ENCODE assay signal across 8 cellular contexts in the genomic region with DNA sequence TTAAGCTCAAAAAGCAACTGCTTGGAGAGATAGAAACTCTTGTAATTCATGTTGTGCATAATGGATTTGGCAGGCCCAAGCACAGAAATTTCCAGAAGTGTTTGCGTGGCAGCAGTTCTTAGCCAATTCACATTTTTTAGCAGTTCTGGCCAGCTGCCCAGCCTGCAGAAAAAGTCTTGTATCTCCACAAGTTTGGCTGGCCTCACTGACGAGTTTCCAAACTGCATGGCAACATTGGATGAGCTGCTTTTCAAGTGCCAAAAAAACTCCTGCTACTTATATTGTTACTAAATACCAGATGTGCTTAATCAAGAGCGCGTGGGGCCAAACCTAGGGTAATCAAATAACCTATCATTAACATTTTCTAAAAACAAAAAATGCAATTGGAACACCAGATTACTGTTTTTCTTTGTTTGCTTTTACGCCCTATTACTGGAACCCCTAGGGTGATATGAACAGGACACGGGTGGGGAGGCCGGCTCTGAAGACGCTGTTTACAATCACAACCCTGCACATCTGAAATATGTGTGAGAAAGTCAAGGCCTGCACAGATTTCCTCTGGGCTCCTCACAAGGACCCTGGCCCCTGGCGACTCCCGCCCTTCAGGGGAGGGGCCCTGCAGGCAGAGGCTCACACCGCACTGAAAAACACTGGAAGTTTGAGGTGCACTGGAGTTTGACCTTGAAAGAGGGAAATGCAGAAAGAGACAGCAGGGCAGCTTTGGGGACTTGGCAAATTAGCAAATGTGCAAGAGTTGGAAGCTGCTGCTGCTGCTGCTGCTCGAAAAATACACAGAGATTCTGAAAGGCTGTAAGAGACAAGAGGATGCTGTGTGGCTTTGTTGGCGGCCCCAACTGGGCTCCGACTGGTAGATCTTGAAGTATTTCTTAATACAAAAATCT. TPM values are rescaled to one million over a fixed set of nuclear protein-coding genes. Genes with fewer than 3 reads are reported as not detected.
DNase-seq lines count a peak whose midpoint lies in the region; ATAC-seq and TF ChIP-seq lines count a peak whose summit lies in the region.

No MANE protein-coding gene starts in this region.

- H3K4me1 Mint-ChIP-seq in activated T-cell treated with anti-CD3 and anti-CD28 coated beads, Interleukin-2, amount 50 U/mL, for 72 hours (ENCODE audit: low read depth): peaks cover 8% of the 10 kb centered on the region
- H3K4me1 Mint-ChIP-seq in endothelial cell (ENCODE audit: unreplicated experiment): peaks cover 53% of the 10 kb centered on the region

- H3K27me3 ChIP-seq in cardiac muscle cell (no peaks in the 10 kb centered on the region), rectal smooth muscle tissue (ENCODE audit: control insufficient read depth, insufficient read depth, low read length) (no peaks in the 10 kb centered on the region)

- ATAC-seq in SK-N-SH treated with all-trans-retinoic acid at 6 μM for 48 hours (peak; percentile 72), HG03342 (IDR thresholded peaks at IDR 0.05; ENCODE audit: unreplicated experiment) (no peak), GM18505 (IDR thresholded peaks at IDR 0.05; ENCODE audit: unreplicated experiment) (no peak)
- no peak for ATAC-seq in activated T-cell treated with anti-CD3 and anti-CD28 coated beads, Interleukin-2, amount 50 U/mL, for 72 hours (replicated peaks in 1 of 2)

- H3K36me3 ChIP-seq in cardiac muscle cell: no peaks in the 10 kb centered on the region
- H3K36me3 ChIP-seq in rectal smooth muscle tissue (ENCODE audit: control insufficient read depth, insufficient read depth, low read length): no peaks in the 10 kb centered on the region

- in situ Hi-C loops in G401 (cut with HindIII; ENCODE audit: low sequenced_read_pairs): no loop called here

- peaks cover 79% of the 10 kb centered on the region for H3K4me1 ChIP-seq in cardiac muscle cell (ENCODE audit: low read depth)
- H3K4me1 ChIP-seq in rectal smooth muscle tissue (ENCODE audit: control insufficient read depth, insufficient read depth, low read length): peaks cover 91% of the 10 kb centered on the region

- H3K27ac Mint-ChIP-seq in activated T-cell treated with anti-CD3 and anti-CD28 coated beads, Interleukin-2, amount 50 U/mL, for 72 hours: no peak overlapping the region
- no peak overlapping the region for H3K27ac Mint-ChIP-seq in endothelial cell (ENCODE audit: unreplicated experiment)

- TF ChIP-seq POLR2A in GM18505 (IDR thresholded peaks at IDR 0.05; ENCODE audit: borderline replicate concordance, extremely low read depth, insufficient read depth, insufficient read length): no peak

- H3K9me3 ChIP-seq in cardiac muscle cell (ENCODE audit: low read depth): no peaks in the 10 kb centered on the region

- peaks cover 7% of the 10 kb centered on the region for H3K27me3 Mint-ChIP-seq in activated T-cell treated with anti-CD3 and anti-CD28 coated beads, Interleukin-2, amount 50 U/mL, for 72 hours (ENCODE audit: low read depth)
- peaks cover 6% of the 10 kb centered on the region for H3K27me3 Mint-ChIP-seq in endothelial cell (ENCODE audit: unreplicated experiment)

- no peaks in the 10 kb centered on the region for H3K36me3 Mint-ChIP-seq in activated T-cell treated with anti-CD3 and anti-CD28 coated beads, Interleukin-2, amount 50 U/mL, for 72 hours (ENCODE audit: insufficient read depth in 2 of 2)
- no peaks in the 10 kb centered on the region for H3K36me3 Mint-ChIP-seq in endothelial cell (ENCODE audit: low read depth, unreplicated experiment)

- H3K27ac ChIP-seq in cardiac muscle cell: peak overlapping the region; percentile 59
- H3K27ac ChIP-seq in rectal smooth muscle tissue (ENCODE audit: low read depth, low read length): peak overlapping the region; percentile 98

- no peak for TF ChIP-seq CTCF in cardiac muscle cell (IDR thresholded peaks at IDR 0.05; ENCODE audit: low read depth, low read length)
- no peak for TF ChIP-seq CTCF in endothelial cell (IDR thresholded peaks at IDR 0.05; ENCODE audit: unreplicated experiment)

- H3K9ac ChIP-seq in rectal smooth muscle tissue (ENCODE audit: low read length): no peak overlapping the region

- H3K9me3 Mint-ChIP-seq in activated T-cell treated with anti-CD3 and anti-CD28 coated beads, Interleukin-2, amount 50 U/mL, for 72 hours: no peaks in the 10 kb centered on the region
- H3K9me3 Mint-ChIP-seq in endothelial cell (ENCODE audit: unreplicated experiment): no peaks in the 10 kb centered on the region

- H3K4me3 Mint-ChIP-seq in activated T-cell treated with anti-CD3 and anti-CD28 coated beads, Interleukin-2, amount 50 U/mL, for 72 hours: no peak overlapping the region
- H3K4me3 Mint-ChIP-seq in endothelial cell (ENCODE audit: unreplicated experiment): no peak overlapping the region

- DNase-seq in G401 (ENCODE audit: low spot score) (peak; percentile 46), cardiac muscle cell (ENCODE audit: low read depth in 1 of 2, low spot score in 1 of 2) (peak; percentile 35 to 100), endothelial cell (ENCODE audit: low spot score) (no peak)
- DNase-seq in activated T-cell treated with anti-CD3 and anti-CD28 coated beads, Interleukin-2, amount 50 U/mL, for 72 hours: no peak

- no peak overlapping the region for H3K4me3 ChIP-seq in cardiac muscle cell
- H3K4me3 ChIP-seq in rectal smooth muscle tissue (ENCODE audit: low read length): no peak overlapping the region

TF ChIP-seq in SK-N-SH treated with all-trans-retinoic acid at 6 μM for 48 hours, 23 proteins besides CTCF, POLR2A, EP300 and RAD21:
- TF ChIP-seq, protein P1, sequence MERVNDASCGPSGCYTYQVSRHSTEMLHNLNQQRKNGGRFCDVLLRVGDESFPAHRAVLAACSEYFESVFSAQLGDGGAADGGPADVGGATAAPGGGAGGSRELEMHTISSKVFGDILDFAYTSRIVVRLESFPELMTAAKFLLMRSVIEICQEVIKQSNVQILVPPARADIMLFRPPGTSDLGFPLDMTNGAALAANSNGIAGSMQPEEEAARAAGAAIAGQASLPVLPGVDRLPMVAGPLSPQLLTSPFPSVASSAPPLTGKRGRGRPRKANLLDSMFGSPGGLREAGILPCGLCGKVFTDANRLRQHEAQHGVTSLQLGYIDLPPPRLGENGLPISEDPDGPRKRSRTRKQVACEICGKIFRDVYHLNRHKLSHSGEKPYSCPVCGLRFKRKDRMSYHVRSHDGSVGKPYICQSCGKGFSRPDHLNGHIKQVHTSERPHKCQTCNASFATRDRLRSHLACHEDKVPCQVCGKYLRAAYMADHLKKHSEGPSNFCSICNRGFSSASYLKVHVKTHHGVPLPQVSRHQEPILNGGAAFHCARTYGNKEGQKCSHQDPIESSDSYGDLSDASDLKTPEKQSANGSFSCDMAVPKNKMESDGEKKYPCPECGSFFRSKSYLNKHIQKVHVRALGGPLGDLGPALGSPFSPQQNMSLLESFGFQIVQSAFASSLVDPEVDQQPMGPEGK (CRISPR knock-in tag; IDR thresholded peaks at IDR 0.05; ENCODE audit: borderline replicate concordance): no peak
- TF ChIP-seq ZC3H10 (CRISPR knock-in tag; IDR thresholded peaks at IDR 0.05): no peak; the same call in 1 of the 2 replicates
- peak; percentile 5; the same call in 1 of the 2 replicates for TF ChIP-seq TOX (CRISPR knock-in tag; IDR thresholded peaks at IDR 0.05; ENCODE audit: borderline replicate concordance)
- no peak for TF ChIP-seq ZNF565 (CRISPR knock-in tag; conservative IDR thresholded peaks at IDR 0.05; ENCODE audit: low read depth)
- TF ChIP-seq, protein P2, sequence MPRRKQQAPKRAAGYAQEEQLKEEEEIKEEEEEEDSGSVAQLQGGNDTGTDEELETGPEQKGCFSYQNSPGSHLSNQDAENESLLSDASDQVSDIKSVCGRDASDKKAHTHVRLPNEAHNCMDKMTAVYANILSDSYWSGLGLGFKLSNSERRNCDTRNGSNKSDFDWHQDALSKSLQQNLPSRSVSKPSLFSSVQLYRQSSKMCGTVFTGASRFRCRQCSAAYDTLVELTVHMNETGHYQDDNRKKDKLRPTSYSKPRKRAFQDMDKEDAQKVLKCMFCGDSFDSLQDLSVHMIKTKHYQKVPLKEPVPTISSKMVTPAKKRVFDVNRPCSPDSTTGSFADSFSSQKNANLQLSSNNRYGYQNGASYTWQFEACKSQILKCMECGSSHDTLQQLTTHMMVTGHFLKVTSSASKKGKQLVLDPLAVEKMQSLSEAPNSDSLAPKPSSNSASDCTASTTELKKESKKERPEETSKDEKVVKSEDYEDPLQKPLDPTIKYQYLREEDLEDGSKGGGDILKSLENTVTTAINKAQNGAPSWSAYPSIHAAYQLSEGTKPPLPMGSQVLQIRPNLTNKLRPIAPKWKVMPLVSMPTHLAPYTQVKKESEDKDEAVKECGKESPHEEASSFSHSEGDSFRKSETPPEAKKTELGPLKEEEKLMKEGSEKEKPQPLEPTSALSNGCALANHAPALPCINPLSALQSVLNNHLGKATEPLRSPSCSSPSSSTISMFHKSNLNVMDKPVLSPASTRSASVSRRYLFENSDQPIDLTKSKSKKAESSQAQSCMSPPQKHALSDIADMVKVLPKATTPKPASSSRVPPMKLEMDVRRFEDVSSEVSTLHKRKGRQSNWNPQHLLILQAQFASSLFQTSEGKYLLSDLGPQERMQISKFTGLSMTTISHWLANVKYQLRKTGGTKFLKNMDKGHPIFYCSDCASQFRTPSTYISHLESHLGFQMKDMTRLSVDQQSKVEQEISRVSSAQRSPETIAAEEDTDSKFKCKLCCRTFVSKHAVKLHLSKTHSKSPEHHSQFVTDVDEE (CRISPR knock-in tag; IDR thresholded peaks at IDR 0.05): 0 out of 2 replicates have a peak, but pooled peaks have one; percentile 43
- TF ChIP-seq TCF4 (CRISPR knock-in tag; IDR thresholded peaks at IDR 0.05; ENCODE audit: borderline replicate concordance): peak; percentile 77; the same call in 1 of the 2 replicates
- TF ChIP-seq, protein P3, sequence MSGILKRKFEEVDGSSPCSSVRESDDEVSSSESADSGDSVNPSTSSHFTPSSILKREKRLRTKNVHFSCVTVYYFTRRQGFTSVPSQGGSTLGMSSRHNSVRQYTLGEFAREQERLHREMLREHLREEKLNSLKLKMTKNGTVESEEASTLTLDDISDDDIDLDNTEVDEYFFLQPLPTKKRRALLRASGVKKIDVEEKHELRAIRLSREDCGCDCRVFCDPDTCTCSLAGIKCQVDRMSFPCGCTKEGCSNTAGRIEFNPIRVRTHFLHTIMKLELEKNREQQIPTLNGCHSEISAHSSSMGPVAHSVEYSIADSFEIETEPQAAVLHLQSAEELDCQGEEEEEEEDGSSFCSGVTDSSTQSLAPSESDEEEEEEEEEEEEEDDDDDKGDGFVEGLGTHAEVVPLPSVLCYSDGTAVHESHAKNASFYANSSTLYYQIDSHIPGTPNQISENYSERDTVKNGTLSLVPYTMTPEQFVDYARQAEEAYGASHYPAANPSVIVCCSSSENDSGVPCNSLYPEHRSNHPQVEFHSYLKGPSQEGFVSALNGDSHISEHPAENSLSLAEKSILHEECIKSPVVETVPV (CRISPR knock-in tag; IDR thresholded peaks at IDR 0.05): no peak
- no peak for TF ChIP-seq OSR1 (CRISPR knock-in tag; IDR thresholded peaks at IDR 0.05)
- TF ChIP-seq ZNF70 (CRISPR knock-in tag; IDR thresholded peaks at IDR 0.05): no peak
- no peak for TF ChIP-seq ZFP30 (CRISPR knock-in tag; IDR thresholded peaks at IDR 0.05)

RNA-seq across cellular contexts. Expression of a gene that starts 55.2 kb away (rescaled TPM):
- total RNA-seq in G401 (2014; rRNA removed; shearing (Covaris generic)): 19.8 and 21.7 TPM in 2 replicates
- total RNA-seq in cardiac muscle cell (14.4 and 34.3 TPM in 2 replicates), endothelial cell (ENCODE audit: unreplicated experiment) (39.6 TPM)
- 25.6 and 44.2 TPM in 2 replicates for polyA plus RNA-seq in cardiac muscle cell
- 10 to 100 TPM; 49.6 to 63.0 TPM for total RNA-seq in activated T-cell treated with anti-CD3 and anti-CD28 coated beads, Interleukin-2, amount 50 U/mL, for 72 hours

Comparison
In these comparisons a context has a peak if more than half of its experiments do, and no peak if none do; other contexts are left out.
1. DNase-seq: peak in G401 (single experiment) and cardiac muscle cell (2 of 2); none in activated T-cell treated with anti-CD3 and anti-CD28 coated beads, Interleukin-2, amount 50 U/mL, for 72 hours (0 of 2) and endothelial cell (single experiment).